18 cellular contexts compared by ENCODE assay signal in genomic region chr6:38684904-38685303, GRCh38. TPM values are rescaled to one million over a fixed set of nuclear protein-coding genes. Genes with fewer than 3 reads are reported as not detected.
A peak's percentile ranks its signal among the peaks of the same experiment; 100 is the strongest.
DNase-seq lines count a peak whose midpoint lies in the region; ATAC-seq and TF ChIP-seq lines count a peak whose summit lies in the region.
"Had no signal": no experiment of that assay in that cellular context is flagged by ENCODE, and none has a peak within 500 bp of the region (broad histone marks: within the 10 kb centered on the region; RNA-seq: fewer than 3 reads in every experiment).

No MANE protein-coding gene starts in this region.

- no peaks in the 10 kb centered on the region for H3K27me3 ChIP-seq in MM.1S (replicated peaks; ENCODE audit: insufficient read depth, low read length)
- H3K27me3 ChIP-seq: BLaER1 had no signal

- intact Hi-C loops in activated T-helper 2 cell treated with anti-CD3 and anti-CD28 coated beads, Interferon-gamma antibody, Interleukin-2, Interleukin-4, amounts not matched to agents 10 μg/mL and 5 μg/mL and 100 μg/mL, durations not matched to agents 14 hours and 24 hours and 36 hours (cut with micrococcal nuclease), result no loop called here

- H3K4me1 Mint-ChIP-seq in T-helper 2 cell treated with Interferon-gamma antibody and Interleukin-4, amounts not matched to agents 5 μg/mL and 100 μg/mL, for 36 hours (ENCODE audit: low read depth), result peaks cover 25% of the 10 kb centered on the region
- peaks cover 12% of the 10 kb centered on the region for H3K4me1 Mint-ChIP-seq in activated naive CD8-positive, alpha-beta T cell (ENCODE audit: low read depth)
- H3K4me1 Mint-ChIP-seq in activated naive CD8-positive, alpha-beta T cell treated with anti-CD3 and anti-CD28 coated beads for 36 hours, result peaks cover 21% of the 10 kb centered on the region
- H3K4me1 Mint-ChIP-seq in activated T-helper 2 cell treated with anti-CD3 and anti-CD28 coated beads, Interferon-gamma antibody, Interleukin-2, Interleukin-4, amounts not matched to agents 10 μg/mL and 5 μg/mL and 100 μg/mL, durations not matched to agents 14 hours and 24 hours and 36 hours (ENCODE audit: low read depth), result peaks cover 27% of the 10 kb centered on the region
- peaks cover 29 to 37% of the 10 kb centered on the region in 2 donors for H3K4me1 Mint-ChIP-seq in stimulated activated naive B cell treated with anti-CD40 and anti-IgM and Interleukin-4, amounts not matched to agents 10 μg/mL and 1 μg/mL and 100 μg/mL, for 72 hours

- no peak for DNase-seq in T-helper 2 cell treated with Interferon-gamma antibody and Interleukin-4, amounts not matched to agents 5 μg/mL and 100 μg/mL, for 36 hours (ENCODE audit: low spot score)
- DNase-seq in T-helper 2 cell (no peak), MM.1S (no peak)
- no peak for DNase-seq in activated naive CD8-positive, alpha-beta T cell treated with anti-CD3 and anti-CD28 coated beads for 36 hours
- DNase-seq in activated T-helper 2 cell treated with anti-CD3 and anti-CD28 coated beads, Interferon-gamma antibody, Interleukin-2, Interleukin-4, amounts not matched to agents 10 μg/mL and 5 μg/mL and 100 μg/mL, durations not matched to agents 14 hours and 24 hours and 36 hours (ENCODE audit: low spot score), result no peak
- no peak for DNase-seq in stimulated activated naive B cell treated with anti-CD40 and anti-IgM and Interleukin-4, amounts not matched to agents 10 μg/mL and 1 μg/mL and 100 μg/mL, for 72 hours
- DNase-seq: 8988T; CD4-positive, alpha-beta memory T cell; DMS153; DMS79; GDM1; H9 had no signal

- H3F3A ChIP-seq in MM.1S (ENCODE audit: insufficient read depth, low read length), result no peaks in the 10 kb centered on the region

- peaks cover 25% of the 10 kb centered on the region for H3K36me3 Mint-ChIP-seq in T-helper 2 cell treated with Interferon-gamma antibody and Interleukin-4, amounts not matched to agents 5 μg/mL and 100 μg/mL, for 36 hours (ENCODE audit: low read depth)
- H3K36me3 Mint-ChIP-seq in activated naive CD8-positive, alpha-beta T cell, result peaks cover 7% of the 10 kb centered on the region
- peaks cover 16% of the 10 kb centered on the region for H3K36me3 Mint-ChIP-seq in activated naive CD8-positive, alpha-beta T cell treated with anti-CD3 and anti-CD28 coated beads for 36 hours
- peaks cover 49% of the 10 kb centered on the region for H3K36me3 Mint-ChIP-seq in activated T-helper 2 cell treated with anti-CD3 and anti-CD28 coated beads, Interferon-gamma antibody, Interleukin-2, Interleukin-4, amounts not matched to agents 10 μg/mL and 5 μg/mL and 100 μg/mL, durations not matched to agents 14 hours and 24 hours and 36 hours (ENCODE audit: low read depth)
- peaks cover 16 to 30% of the 10 kb centered on the region in 2 donors for H3K36me3 Mint-ChIP-seq in stimulated activated naive B cell treated with anti-CD40 and anti-IgM and Interleukin-4, amounts not matched to agents 10 μg/mL and 1 μg/mL and 100 μg/mL, for 72 hours

- ATAC-seq in stimulated activated naive B cell treated with anti-CD40 and anti-IgM and Interleukin-4, amounts not matched to agents 10 μg/mL and 1 μg/mL and 100 μg/mL, for 72 hours (replicated peaks), result peak; percentile 24 to 47
- ATAC-seq in SK-N-SH treated with all-trans-retinoic acid at 6 μM for 48 hours, result no peak

- no peaks in the 10 kb centered on the region; the same call in 1 of the 2 replicates for H3K36me3 ChIP-seq in MM.1S (replicated peaks; ENCODE audit: insufficient read depth, low read length)

- H3K4me1 ChIP-seq in MM.1S (ENCODE audit: low read length), result peaks cover 8% of the 10 kb centered on the region; the same call in 1 of the 2 replicates

- H3K27ac ChIP-seq in MM.1S (ENCODE audit: low read length), result no peak overlapping the region
- H3K27ac ChIP-seq: BLaER1 had no signal

- no peaks in the 10 kb centered on the region for H3K27me3 Mint-ChIP-seq in T-helper 2 cell treated with Interferon-gamma antibody and Interleukin-4, amounts not matched to agents 5 μg/mL and 100 μg/mL, for 36 hours (ENCODE audit: low read depth)
- no peaks in the 10 kb centered on the region for H3K27me3 Mint-ChIP-seq in activated naive CD8-positive, alpha-beta T cell
- no peaks in the 10 kb centered on the region for H3K27me3 Mint-ChIP-seq in activated naive CD8-positive, alpha-beta T cell treated with anti-CD3 and anti-CD28 coated beads for 36 hours
- H3K27me3 Mint-ChIP-seq in activated T-helper 2 cell treated with anti-CD3 and anti-CD28 coated beads, Interferon-gamma antibody, Interleukin-2, Interleukin-4, amounts not matched to agents 10 μg/mL and 5 μg/mL and 100 μg/mL, durations not matched to agents 14 hours and 24 hours and 36 hours (ENCODE audit: low read depth), result no peaks in the 10 kb centered on the region
- H3K27me3 Mint-ChIP-seq in stimulated activated naive B cell treated with anti-CD40 and anti-IgM and Interleukin-4, amounts not matched to agents 10 μg/mL and 1 μg/mL and 100 μg/mL, for 72 hours, result no peaks in the 10 kb centered on the region
- H3K27me3 Mint-ChIP-seq: CD4-positive, alpha-beta memory T cell had no signal

- H3K27ac Mint-ChIP-seq in T-helper 2 cell treated with Interferon-gamma antibody and Interleukin-4, amounts not matched to agents 5 μg/mL and 100 μg/mL, for 36 hours, result peak overlapping the region; percentile 29
- H3K27ac Mint-ChIP-seq in activated naive CD8-positive, alpha-beta T cell, result peak overlapping the region; percentile 11
- no peak overlapping the region for H3K27ac Mint-ChIP-seq in activated naive CD8-positive, alpha-beta T cell treated with anti-CD3 and anti-CD28 coated beads for 36 hours
- peak overlapping the region; percentile 7 for H3K27ac Mint-ChIP-seq in activated T-helper 2 cell treated with anti-CD3 and anti-CD28 coated beads, Interferon-gamma antibody, Interleukin-2, Interleukin-4, amounts not matched to agents 10 μg/mL and 5 μg/mL and 100 μg/mL, durations not matched to agents 14 hours and 24 hours and 36 hours
- H3K27ac Mint-ChIP-seq in stimulated activated naive B cell treated with anti-CD40 and anti-IgM and Interleukin-4, amounts not matched to agents 10 μg/mL and 1 μg/mL and 100 μg/mL, for 72 hours, result no peak overlapping the region
- H3K27ac Mint-ChIP-seq: H9 had no signal

- no peaks in the 10 kb centered on the region for H4K20me1 ChIP-seq in MM.1S (ENCODE audit: insufficient read depth, low read length)

- no peak overlapping the region for H3K4me3 Mint-ChIP-seq in T-helper 2 cell treated with Interferon-gamma antibody and Interleukin-4, amounts not matched to agents 5 μg/mL and 100 μg/mL, for 36 hours
- H3K4me3 Mint-ChIP-seq in activated naive CD8-positive, alpha-beta T cell, result no peak overlapping the region
- H3K4me3 Mint-ChIP-seq in activated naive CD8-positive, alpha-beta T cell treated with anti-CD3 and anti-CD28 coated beads for 36 hours, result no peak overlapping the region
- no peak overlapping the region for H3K4me3 Mint-ChIP-seq in activated T-helper 2 cell treated with anti-CD3 and anti-CD28 coated beads, Interferon-gamma antibody, Interleukin-2, Interleukin-4, amounts not matched to agents 10 μg/mL and 5 μg/mL and 100 μg/mL, durations not matched to agents 14 hours and 24 hours and 36 hours (ENCODE audit: low read depth)
- H3K4me3 Mint-ChIP-seq in stimulated activated naive B cell treated with anti-CD40 and anti-IgM and Interleukin-4, amounts not matched to agents 10 μg/mL and 1 μg/mL and 100 μg/mL, for 72 hours, result no peak overlapping the region
- H3K4me3 Mint-ChIP-seq: CD14-positive monocyte; CD4-positive, alpha-beta memory T cell; H9 had no signal

- TF ChIP-seq CTCF in MM.1S (IDR thresholded peaks at IDR 0.05; ENCODE audit: low read length), result no peak

- no peak overlapping the region for H3K4me3 ChIP-seq in MM.1S (ENCODE audit: low read length)
- H3K4me3 ChIP-seq: BLaER1 had no signal

- H3K9me3 Mint-ChIP-seq in T-helper 2 cell treated with Interferon-gamma antibody and Interleukin-4, amounts not matched to agents 5 μg/mL and 100 μg/mL, for 36 hours, result no peaks in the 10 kb centered on the region
- no peaks in the 10 kb centered on the region for H3K9me3 Mint-ChIP-seq in activated naive CD8-positive, alpha-beta T cell (ENCODE audit: low read depth)
- H3K9me3 Mint-ChIP-seq in activated naive CD8-positive, alpha-beta T cell treated with anti-CD3 and anti-CD28 coated beads for 36 hours, result no peaks in the 10 kb centered on the region
- no peaks in the 10 kb centered on the region for H3K9me3 Mint-ChIP-seq in activated T-helper 2 cell treated with anti-CD3 and anti-CD28 coated beads, Interferon-gamma antibody, Interleukin-2, Interleukin-4, amounts not matched to agents 10 μg/mL and 5 μg/mL and 100 μg/mL, durations not matched to agents 14 hours and 24 hours and 36 hours
- no peaks in the 10 kb centered on the region for H3K9me3 Mint-ChIP-seq in stimulated activated naive B cell treated with anti-CD40 and anti-IgM and Interleukin-4, amounts not matched to agents 10 μg/mL and 1 μg/mL and 100 μg/mL, for 72 hours
- H3K9me3 Mint-ChIP-seq: CD4-positive, alpha-beta memory T cell; H9 had no signal

- H3K79me2 ChIP-seq in MM.1S (ENCODE audit: low read length), result peaks cover 34% of the 10 kb centered on the region

- no peak overlapping the region for H3K4me2 ChIP-seq in MM.1S (ENCODE audit: low read depth, low read length)
- H3K4me2 ChIP-seq: BLaER1 had no signal

- no peaks in the 10 kb centered on the region for H3K9me3 ChIP-seq in MM.1S (replicated peaks; ENCODE audit: insufficient read depth, low read length)
- H3K9me3 ChIP-seq: BLaER1 had no signal

- no peak overlapping the region for H2AFZ ChIP-seq in MM.1S (ENCODE audit: low read length)

- H3K9me2 ChIP-seq in MM.1S (replicated peaks; ENCODE audit: insufficient read depth, low read length), result no peaks in the 10 kb centered on the region

- no peak overlapping the region for H3K9ac ChIP-seq in MM.1S (ENCODE audit: low read length)
- H3K9ac ChIP-seq: BLaER1 had no signal

TF ChIP-seq in SK-N-SH treated with all-trans-retinoic acid at 6 μM for 48 hours, 23 proteins besides CTCF, POLR2A, EP300 and RAD21:
- no peak for TF ChIP-seq ISL1 (CRISPR knock-in tag; IDR thresholded peaks at IDR 0.05)

RNA-seq across cellular contexts. Expression of gene GLO1, which starts 18.0 kb away (rescaled TPM):
- total RNA-seq in activated naive CD8-positive, alpha-beta T cell treated with anti-CD3 and anti-CD28 coated beads for 36 hours, result 100 to 1,000 TPM; 163 to 168 TPM
- 129 and 134 TPM in 2 replicates for total RNA-seq in activated T-helper 2 cell treated with anti-CD3 and anti-CD28 coated beads, Interferon-gamma antibody, Interleukin-2, Interleukin-4, amounts not matched to agents 10 μg/mL and 5 μg/mL and 100 μg/mL, durations not matched to agents 14 hours and 24 hours and 36 hours

RNA-seq across cellular contexts. Expression of gene DNAH8, which starts 30.2 kb away (rescaled TPM):
- total RNA-seq in activated naive CD8-positive, alpha-beta T cell treated with anti-CD3 and anti-CD28 coated beads for 36 hours, result under 1 TPM in 1 of 2 experiments, not detected in 1; 0.08 TPM
- 0.05 TPM in 1 of 2 replicates, not detected in the other for total RNA-seq in activated T-helper 2 cell treated with anti-CD3 and anti-CD28 coated beads, Interferon-gamma antibody, Interleukin-2, Interleukin-4, amounts not matched to agents 10 μg/mL and 5 μg/mL and 100 μg/mL, durations not matched to agents 14 hours and 24 hours and 36 hours
- total RNA-seq: A673, H1, H9 had no signal

RNA-seq across cellular contexts. Expression of gene BTBD9, which starts 45.2 kb away (rescaled TPM):
- 1 to 10 TPM; 6.8 to 7.0 TPM for total RNA-seq in activated naive CD8-positive, alpha-beta T cell treated with anti-CD3 and anti-CD28 coated beads for 36 hours
- 12.7 and 15.2 TPM in 2 replicates for total RNA-seq in activated T-helper 2 cell treated with anti-CD3 and anti-CD28 coated beads, Interferon-gamma antibody, Interleukin-2, Interleukin-4, amounts not matched to agents 10 μg/mL and 5 μg/mL and 100 μg/mL, durations not matched to agents 14 hours and 24 hours and 36 hours

Comparison
In these comparisons a context has a peak if more than half of its experiments do, and no peak if none do; other contexts are left out.
1. H3K27ac Mint-ChIP-seq: peak in T-helper 2 cell treated with Interferon-gamma antibody and Interleukin-4, amounts not matched to agents 5 μg/mL and 100 μg/mL, for 36 hours (single experiment), activated naive CD8-positive, alpha-beta T cell (single experiment) and activated T-helper 2 cell treated with anti-CD3 and anti-CD28 coated beads, Interferon-gamma antibody, Interleukin-2, Interleukin-4, amounts not matched to agents 10 μg/mL and 5 μg/mL and 100 μg/mL, durations not matched to agents 14 hours and 24 hours and 36 hours (single experiment); none in activated naive CD8-positive, alpha-beta T cell treated with anti-CD3 and anti-CD28 coated beads for 36 hours (single experiment) and stimulated activated naive B cell treated with anti-CD40 and anti-IgM and Interleukin-4, amounts not matched to agents 10 μg/mL and 1 μg/mL and 100 μg/mL, for 72 hours (single experiment).